23 cellular contexts compared by ENCODE assay signal in genomic region chr5:92492908-92493307, GRCh38.
DNase-seq lines count a peak whose midpoint lies in the region; FAIRE-seq and TF ChIP-seq lines count a peak whose summit lies in the region.
"Had no signal": no experiment of that assay in that cellular context is flagged by ENCODE, and none has a peak within 500 bp of the region (broad histone marks: within the 10 kb centered on the region; RNA-seq: fewer than 3 reads in every experiment).

No MANE protein-coding gene starts in this region.

- no peaks in the 10 kb centered on the region for H3K9me2 ChIP-seq in GM23248 (ENCODE audit: insufficient read depth)

- H3K27ac Mint-ChIP-seq in activated CD4-positive, alpha-beta memory T cell treated with anti-CD3 and anti-CD28 coated beads for 36 hours, result no peak overlapping the region
- H3K27ac Mint-ChIP-seq: HFFc6 had no signal

- H4K20me1 ChIP-seq in GM23248 (ENCODE audit: insufficient read depth), result no peaks in the 10 kb centered on the region

- H3K4me3 Mint-ChIP-seq in activated CD4-positive, alpha-beta memory T cell treated with anti-CD3 and anti-CD28 coated beads for 36 hours, result no peak overlapping the region
- H3K4me3 Mint-ChIP-seq: HFFc6 had no signal

- DNase-seq in GM23248 (no peak), OCI-M1 (lab: John Stamatoyannopoulos, UW) (peak; percentile 25), left kidney (ENCODE audit: low read depth, low spot score) (peak; percentile 15), AG20443 (ENCODE audit: low spot score) (no peak), cerebellum (ENCODE audit: low spot score) (no peak), kidney (no peak)
- no peak for DNase-seq in activated CD4-positive, alpha-beta memory T cell treated with anti-CD3 and anti-CD28 coated beads for 36 hours
- DNase-seq: ACHN, Calu3, DMS79 treated with DMSO at 0.1 percent for 48 hours, HFFc6, Kasumi-1, NCI-H1092 treated with DMSO at 0.1 percent for 48 hours, NCI-H1436, NCI-H1930, NCI-H2107, NCI-H510A treated with DMSO at 0.1 percent for 48 hours, PC-3 had no signal

- H2AFZ ChIP-seq in ACC112 (ENCODE audit: low read length, unreplicated experiment) (peak overlapping the region; percentile 30), GM23248 (0 out of 2 replicates have a peak overlapping the region, but pooled peaks have one; percentile 31)

- in situ Hi-C loops in GM23248 (cut with MboI), result no loop called here

- POLR2A ChIA-PET in activated CD4-positive, alpha-beta memory T cell treated with anti-CD3 and anti-CD28 coated beads for 36 hours (lab: Charles Lee), result no interaction called here

- CTCF ChIA-PET in activated CD4-positive, alpha-beta memory T cell treated with anti-CD3 and anti-CD28 coated beads for 36 hours (lab: Charles Lee), result no interaction called here

- WGBS in GM23248 (ENCODE audit: low coverage in 1 of 2, low lambda C conversion rate in 2 of 2, missing lambda C conversion rate in 2 of 2), 2 experiments, result 55 to 56% methylated on average over 3 of the region's 3 CpGs

- H3K4me1 Mint-ChIP-seq in activated CD4-positive, alpha-beta memory T cell treated with anti-CD3 and anti-CD28 coated beads for 36 hours (ENCODE audit: low read depth), result no peaks in the 10 kb centered on the region

- H3K9me3 Mint-ChIP-seq in activated CD4-positive, alpha-beta memory T cell treated with anti-CD3 and anti-CD28 coated beads for 36 hours, result peaks cover 5% of the 10 kb centered on the region
- H3K9me3 Mint-ChIP-seq: HFFc6 had no signal

- H3K27me3 ChIP-seq in ACC112 (ENCODE audit: insufficient read depth, low read length) (no peaks in the 10 kb centered on the region), GM23248 (replicated peaks; ENCODE audit: insufficient read depth) (no peaks in the 10 kb centered on the region)

- no peak for TF ChIP-seq CTCF in kidney (IDR thresholded peaks at IDR 0.05; ENCODE audit: borderline replicate concordance, extremely low read depth, insufficient read depth)

- intact Hi-C loops in kidney (cut with DNase I), result no loop called here
- intact Hi-C loops in activated CD4-positive, alpha-beta memory T cell treated with anti-CD3 and anti-CD28 coated beads for 36 hours (cut with micrococcal nuclease), result no loop called here

- H3K9me3 ChIP-seq in GM23248 (ENCODE audit: low read depth) (no peaks in the 10 kb centered on the region), kidney (ENCODE audit: control insufficient read depth in 1 of 2, low read length in 2 of 2) (no peaks in the 10 kb centered on the region)
- H3K9me3 ChIP-seq: HAP-1 had no signal

- H3K36me3 Mint-ChIP-seq in activated CD4-positive, alpha-beta memory T cell treated with anti-CD3 and anti-CD28 coated beads for 36 hours, result no peaks in the 10 kb centered on the region

- no peak overlapping the region for H3K4me2 ChIP-seq in GM23248 (ENCODE audit: unreplicated experiment)

- H3K4me1 ChIP-seq in ACC112 (ENCODE audit: control insufficient read depth, insufficient read depth, low read length, unreplicated experiment) (no peaks in the 10 kb centered on the region), GM23248 (ENCODE audit: insufficient read depth) (peaks cover 3% of the 10 kb centered on the region; the same call in 1 of the 2 replicates), kidney (ENCODE audit: control insufficient read depth in 1 of 2, insufficient read depth in 1 of 2, low read depth in 1 of 2, low read length in 2 of 2) (no peaks in the 10 kb centered on the region)
- H3K4me1 ChIP-seq: HAP-1 had no signal

- no peaks in the 10 kb centered on the region for H3K36me3 ChIP-seq in ACC112 (ENCODE audit: insufficient read depth, low read length)
- no peaks in the 10 kb centered on the region for H3K36me3 ChIP-seq in GM23248 (ENCODE audit: low read depth)
- no peaks in the 10 kb centered on the region for H3K36me3 ChIP-seq in kidney (ENCODE audit: control insufficient read depth in 1 of 2, insufficient read depth in 2 of 2, low read length in 2 of 2)
- H3K36me3 ChIP-seq: HAP-1 had no signal

- H3F3A ChIP-seq in GM23248 (ENCODE audit: insufficient read depth), result no peaks in the 10 kb centered on the region

- H3K79me2 ChIP-seq in ACC112 (ENCODE audit: control insufficient read depth, insufficient read depth, low read length, unreplicated experiment), result no peaks in the 10 kb centered on the region
- no peaks in the 10 kb centered on the region for H3K79me2 ChIP-seq in GM23248 (ENCODE audit: insufficient read depth)

- no peaks in the 10 kb centered on the region for H3K27me3 Mint-ChIP-seq in activated CD4-positive, alpha-beta memory T cell treated with anti-CD3 and anti-CD28 coated beads for 36 hours

- no peak overlapping the region for H3K9ac ChIP-seq in GM23248
- no peak overlapping the region for H3K9ac ChIP-seq in kidney (ENCODE audit: low read length in 2 of 2)

- H3K4me3 ChIP-seq in ACC112 (ENCODE audit: low read depth, low read length), result no peak overlapping the region
- H3K4me3 ChIP-seq in GM23248, result no peak overlapping the region
- no peak overlapping the region for H3K4me3 ChIP-seq in kidney (ENCODE audit: low read length in 2 of 2)
- H3K4me3 ChIP-seq: HAP-1, K562 had no signal

- no peak for FAIRE-seq in kidney (lab: Jason Lieb, UNC)
- FAIRE-seq: GM12892, HepG2, K562 had no signal

- H3K27ac ChIP-seq in ACC112 (ENCODE audit: low read depth, low read length), result no peak overlapping the region
- no peak overlapping the region for H3K27ac ChIP-seq in GM23248
- H3K27ac ChIP-seq in kidney (ENCODE audit: low read depth in 2 of 2, low read length in 2 of 2), result no peak overlapping the region

Comparison
In these comparisons a context has a peak if more than half of its experiments do, and no peak if none do; other contexts are left out.
1. DNase-seq: peak in OCI-M1 (single experiment) and left kidney (single experiment); none in GM23248 (single experiment), AG20443 (single experiment), cerebellum (single experiment), kidney (single experiment) and activated CD4-positive, alpha-beta memory T cell treated with anti-CD3 and anti-CD28 coated beads for 36 hours (single experiment).